1 cellular context compared by ENCODE assay signal in genomic region chr6:111979633-111980032, GRCh38.
TF ChIP-seq lines count a peak whose summit lies in the region.

No MANE protein-coding gene starts in this region.

TF ChIP-seq in H1, 55 proteins besides CTCF, POLR2A, EP300 and RAD21:
- TF ChIP-seq TAF1 (IDR thresholded peaks at IDR 0.05; ENCODE audit: low read depth, low read length) (no peak), RXRA (IDR thresholded peaks at IDR 0.05; ENCODE audit: insufficient read depth, low read depth, low read length) (no peak), KDM4A (IDR thresholded peaks at IDR 0.05; ENCODE audit: low read depth, low read length, severe bottlenecking) (no peak), EZH2 (IDR thresholded peaks at IDR 0.05; ENCODE audit: low read depth, low read length, severe bottlenecking) (no peak), JUN (IDR thresholded peaks at IDR 0.05; ENCODE audit: low read depth, low read length) (no peak), SIN3A (conservative IDR thresholded peaks at IDR 0.05 in 1 of 2, IDR thresholded peaks at IDR 0.05 in 1 of 2; ENCODE audit: low read depth in 1 of 2, low read length in 2 of 2) (no peak), SIX5 (IDR thresholded peaks at IDR 0.05; ENCODE audit: low read depth, low read length) (no peak), CHD2 (IDR thresholded peaks at IDR 0.05; ENCODE audit: low read length) (no peak), SAP30 (IDR thresholded peaks at IDR 0.05; ENCODE audit: insufficient read depth, insufficient replicate concordance, low read length) (no peak), SUZ12 (IDR thresholded peaks at IDR 0.05; ENCODE audit: low read length) (no peak), CBX8 (IDR thresholded peaks at IDR 0.05; ENCODE audit: borderline replicate concordance, low read depth, low read length) (no peak), ATF2 (IDR thresholded peaks at IDR 0.05; ENCODE audit: low read length) (no peak), PHF8 (conservative IDR thresholded peaks at IDR 0.05; ENCODE audit: low read depth, low read length) (no peak), SP1 (IDR thresholded peaks at IDR 0.05; ENCODE audit: low read depth, low read length) (no peak), MAX (IDR thresholded peaks at IDR 0.05) (no peak), SRF (IDR thresholded peaks at IDR 0.05; ENCODE audit: low read depth, low read length) (no peak)
